Comparison of ENCODE assay signal across 8 cellular contexts in genomic region chr4:4859010-4859798, GRCh38.
DNase-seq lines count a peak whose midpoint lies in the region; ATAC-seq, FAIRE-seq and TF ChIP-seq lines count a peak whose summit lies in the region.

Gene MSX1 (plus strand): TSS chr4:4859665. CDS start chr4:4859900, 235 bp downstream.

- H3K4me3 ChIP-seq in brain microvascular endothelial cell (ENCODE audit: low read depth, low read length) (peak within 1 kb of the TSS; percentile 58), iPS-15b (ENCODE audit: low read depth, low read length) (peak within 1 kb of the TSS; percentile 32), retinal pigment epithelial cell (ENCODE audit: low read length) (peak within 1 kb of the TSS; percentile 51)

- TF ChIP-seq CTCF in brain microvascular endothelial cell (IDR thresholded peaks at IDR 0.05; ENCODE audit: low read depth, low read length, missing control alignments) (no peak), retinal pigment epithelial cell (conservative IDR thresholded peaks at IDR 0.05; ENCODE audit: low read depth, low read length) (no peak)

- H3K36me3 ChIP-seq in brain microvascular endothelial cell (replicated peaks) = peaks cover 5% of the 10 kb centered on the region
- no peaks in the 10 kb centered on the region for H3K36me3 ChIP-seq in iPS-15b (ENCODE audit: control insufficient read depth, insufficient read depth, low read length)

- FAIRE-seq in RCC 7860 (lab: Jason Lieb, UNC) = no peak

- DNase-seq in EH (ENCODE audit: low read depth) = peak; percentile 88
- DNase-seq in RCC 7860 (ENCODE audit: low spot score) = peak; percentile 68
- DNase-seq in brain microvascular endothelial cell = peak; percentile 72
- DNase-seq in retinal pigment epithelial cell (ENCODE audit: low read depth) = peak; percentile 21
- no peak for DNase-seq in NK-92 (lab: John Stamatoyannopoulos, UW; ENCODE audit: unreplicated experiment)

- in situ Hi-C loops in brain microvascular endothelial cell (cut with HindIII; ENCODE audit: low pct_ligation_motif_present, low sequenced_read_pairs) = no loop called here

- no peak within 1 kb of the TSS for H3K27ac ChIP-seq in brain microvascular endothelial cell

- H3K9me3 ChIP-seq in iPS-15b (ENCODE audit: control insufficient read depth, insufficient read depth, low read length) = no peaks in the 10 kb centered on the region

- ATAC-seq in GM19468 (IDR thresholded peaks at IDR 0.05; ENCODE audit: extremely low read depth, unreplicated experiment) = peak; percentile 47
- peak; percentile 67 for ATAC-seq in HG03571 (IDR thresholded peaks at IDR 0.05; ENCODE audit: unreplicated experiment)

- H3K4me1 ChIP-seq in iPS-15b (ENCODE audit: control insufficient read depth, insufficient read depth, low read length) = peaks cover 15% of the 10 kb centered on the region

- H3K9ac ChIP-seq in iPS-15b (ENCODE audit: low read depth, low read length) = no peak within 1 kb of the TSS

- H3K27me3 ChIP-seq in brain microvascular endothelial cell (replicated peaks) = peaks cover 14% of the 10 kb centered on the region
- peaks cover 93% of the 10 kb centered on the region for H3K27me3 ChIP-seq in iPS-15b (ENCODE audit: control insufficient read depth, insufficient read depth, low read length)
